20 cellular contexts compared by ENCODE assay signal in genomic region chr11:19592842-19593241, GRCh38.
A peak's percentile ranks its signal among the peaks of the same experiment; 100 is the strongest.
DNase-seq lines count a peak whose midpoint lies in the region; ATAC-seq and TF ChIP-seq lines count a peak whose summit lies in the region.
"Had no signal": no experiment of that assay in that cellular context is flagged by ENCODE, and none has a peak within 500 bp of the region (broad histone marks: within the 10 kb centered on the region; RNA-seq: fewer than 3 reads in every experiment).

No MANE protein-coding gene starts in this region.

- peak overlapping the region; percentile 7; the same call in 1 of the 2 replicates for H2AFZ ChIP-seq in GM23338
- no peak overlapping the region for H2AFZ ChIP-seq in IMR-90 (replicated peaks; ENCODE audit: low read length, poor library complexity)

- intact Hi-C loops in IMR-90 (cut with micrococcal nuclease): no loop called here
- intact Hi-C loops in thyroid gland (cut with DNase I): no loop called here

- no peaks in the 10 kb centered on the region for H3K36me3 Mint-ChIP-seq in GM23338 (ENCODE audit: low read depth)
- H3K36me3 Mint-ChIP-seq: CD14-positive monocyte; CD4-positive, alpha-beta memory T cell had no signal

- WGBS in IMR-90 (ENCODE audit: extremely low coverage in 2 of 2, insufficient read length in 1 of 2), 2 experiments: no CpG with 5 or more reads among the region's 2 CpGs
- 60% methylated on average over 2 of the region's 2 CpGs for WGBS in liver
- WGBS in thyroid gland, 2 donors: 94 to 97% methylated on average over 2 of the region's 2 CpGs

- H3K14ac ChIP-seq in IMR-90 (replicated peaks; ENCODE audit: low read depth, low read length): no peak overlapping the region

- no peak overlapping the region for H3K4ac ChIP-seq in IMR-90 (ENCODE audit: low read depth, low read length)

- peaks cover 2% of the 10 kb centered on the region; the same call in 1 of the 2 replicates for H3K9me2 ChIP-seq in GM23338 (ENCODE audit: insufficient read depth)

- ATAC-seq in GM23338 (no peak), IMR-90 (ENCODE audit: low read depth) (no peak)
- ATAC-seq: HCT116 had no signal

- H3K23ac ChIP-seq in IMR-90 (ENCODE audit: low read depth, low read length): no peak overlapping the region

- H3K36me3 ChIP-seq in GM23338 (ENCODE audit: insufficient read depth) (no peaks in the 10 kb centered on the region), IMR-90 (ENCODE audit: control insufficient read depth, insufficient read depth, low read length) (no peaks in the 10 kb centered on the region), liver (ENCODE audit: control insufficient read depth in 4 of 4, insufficient read depth in 3 of 4, low read depth in 1 of 4, low read length in 3 of 4) (no peaks in the 10 kb centered on the region), WERI-Rb-1 (no peaks in the 10 kb centered on the region), thyroid gland (no peaks in the 10 kb centered on the region)
- H3K36me3 ChIP-seq: BLaER1 had no signal

- H3K27ac Mint-ChIP-seq in GM23338: no peak overlapping the region
- H3K27ac Mint-ChIP-seq: CD14-positive monocyte, HFFc6 had no signal

- H4K20me1 ChIP-seq in GM23338 (replicated peaks; ENCODE audit: insufficient read depth): no peaks in the 10 kb centered on the region
- no peaks in the 10 kb centered on the region for H4K20me1 ChIP-seq in IMR-90 (ENCODE audit: insufficient read depth, low read length)
- H4K20me1 ChIP-seq: BLaER1 had no signal

- no peaks in the 10 kb centered on the region for H3K4me1 ChIP-seq in GM23338 (ENCODE audit: insufficient read depth)
- H3K4me1 ChIP-seq in IMR-90 (ENCODE audit: control insufficient read depth, insufficient read depth, low read length): peaks cover 21% of the 10 kb centered on the region
- peaks cover 6 to 21% (median 12%) of the 10 kb centered on the region in 4 donors for H3K4me1 ChIP-seq in liver (ENCODE audit: control insufficient read depth in 4 of 4, insufficient read depth in 4 of 4, low read length in 3 of 4)
- H3K4me1 ChIP-seq in thyroid gland: peaks cover 12 to 34% of the 10 kb centered on the region in 2 donors

- peaks cover 4% of the 10 kb centered on the region for H3K27me3 Mint-ChIP-seq in GM23338 (ENCODE audit: insufficient read depth, low read depth, poor library complexity)

- POLR2A ChIA-PET in IMR-90 (lab: Charles Lee; ENCODE audit: unreplicated experiment): no interaction called here

- H2BK5ac ChIP-seq in IMR-90 (ENCODE audit: low read depth, low read length, poor library complexity, severe bottlenecking): no peak overlapping the region

- no peak overlapping the region for H2AK9ac ChIP-seq in IMR-90 (replicated peaks; ENCODE audit: low read depth, low read length, poor library complexity)

- TF ChIP-seq CTCF in GM23338 (conservative IDR thresholded peaks at IDR 0.05; ENCODE audit: low read depth in 2 of 2): no peak
- TF ChIP-seq CTCF in IMR-90 (conservative IDR thresholded peaks at IDR 0.05; ENCODE audit: low read depth, low read length): no peak
- TF ChIP-seq CTCF in coronary artery (IDR thresholded peaks at IDR 0.05): no peak
- no peak for TF ChIP-seq CTCF in liver (IDR thresholded peaks at IDR 0.05; ENCODE audit: low read depth, low read length, missing input control)
- TF ChIP-seq CTCF in WERI-Rb-1 (IDR thresholded peaks at IDR 0.05; ENCODE audit: low read depth, low read length): no peak
- TF ChIP-seq CTCF in thyroid gland (IDR thresholded peaks at IDR 0.05): no peak

- H3K4me2 ChIP-seq in GM23338 (no peak overlapping the region), IMR-90 (ENCODE audit: low read depth, low read length) (no peak overlapping the region)
- H3K4me2 ChIP-seq: BLaER1 had no signal

- no peaks in the 10 kb centered on the region for H3F3A ChIP-seq in GM23338 (replicated peaks; ENCODE audit: low read depth)

- CTCF ChIA-PET in IMR-90 (lab: Yijun Ruan, JAX): no interaction called here

- H3K9me3 ChIP-seq in IMR-90 (ENCODE audit: control insufficient read depth, insufficient read depth, low read length): no peaks in the 10 kb centered on the region
- H3K9me3 ChIP-seq in liver (ENCODE audit: control insufficient read depth in 4 of 4, low read length in 3 of 4): no peaks in the 10 kb centered on the region
- no peaks in the 10 kb centered on the region for H3K9me3 ChIP-seq in WERI-Rb-1 (ENCODE audit: severe bottlenecking)
- H3K9me3 ChIP-seq in thyroid gland: no peaks in the 10 kb centered on the region

- no peak overlapping the region for H2BK15ac ChIP-seq in IMR-90 (ENCODE audit: low read depth, low read length)

- no peak overlapping the region for H3K56ac ChIP-seq in IMR-90 (ENCODE audit: extremely low read depth, insufficient read depth, low read length)

- no peak overlapping the region for H3K18ac ChIP-seq in IMR-90 (ENCODE audit: low read depth, low read length)

- no peak overlapping the region for H4K5ac ChIP-seq in IMR-90 (ENCODE audit: low read depth, low read length)

- H2AK5ac ChIP-seq in IMR-90 (ENCODE audit: low read depth, low read length): no peak overlapping the region

- no peaks in the 10 kb centered on the region for H3K79me2 ChIP-seq in GM23338 (replicated peaks; ENCODE audit: insufficient read depth)

- H3K27me3 ChIP-seq in GM23338 (ENCODE audit: insufficient read depth): no peaks in the 10 kb centered on the region
- no peaks in the 10 kb centered on the region for H3K27me3 ChIP-seq in IMR-90 (ENCODE audit: control insufficient read depth, insufficient read depth, low read length)
- no peaks in the 10 kb centered on the region for H3K27me3 ChIP-seq in liver (ENCODE audit: control insufficient read depth in 4 of 4, insufficient read depth in 4 of 4, low read length in 3 of 4)
- H3K27me3 ChIP-seq in WERI-Rb-1 (ENCODE audit: insufficient read depth, low read depth, severe bottlenecking): peaks cover 56% of the 10 kb centered on the region
- no peaks in the 10 kb centered on the region for H3K27me3 ChIP-seq in thyroid gland
- H3K27me3 ChIP-seq: BLaER1 had no signal

- peaks cover under 1% of the 10 kb centered on the region for H3K4me1 Mint-ChIP-seq in GM23338
- H3K4me1 Mint-ChIP-seq: CD4-positive, alpha-beta memory T cell had no signal

- H3K9ac ChIP-seq in IMR-90 (ENCODE audit: low read depth, low read length): no peak overlapping the region
- H3K9ac ChIP-seq in liver (ENCODE audit: low read depth in 1 of 2, low read length in 2 of 2): no peak overlapping the region
- H3K9ac ChIP-seq: BLaER1 had no signal

- no peak overlapping the region for H4K91ac ChIP-seq in IMR-90 (ENCODE audit: insufficient read depth, low read depth, low read length)

- H4K8ac ChIP-seq in IMR-90 (ENCODE audit: low read depth in 2 of 2, low read length in 2 of 2): no peak overlapping the region

- no TSS peak for BruUV-seq in IMR-90 (replicated peaks; lab: Mats Ljungman, UMichigan)

- H3K79me1 ChIP-seq in IMR-90 (ENCODE audit: low read depth in 1 of 2, low read length in 2 of 2): peaks cover 0 to 7% of the 10 kb centered on the region in 2 experiments; a peak in 1 of 4 replicates

- peaks cover 2% of the 10 kb centered on the region for H3K9me3 Mint-ChIP-seq in GM23338
- H3K9me3 Mint-ChIP-seq: HFFc6 had no signal

- no peak overlapping the region for H2BK20ac ChIP-seq in IMR-90 (ENCODE audit: low read depth, low read length)

- H3K27ac ChIP-seq in GM23338 (ENCODE audit: low read depth) (no peak overlapping the region), IMR-90 (ENCODE audit: insufficient read depth, low read length) (no peak overlapping the region), coronary artery (no peak overlapping the region), liver (ENCODE audit: low read depth in 1 of 2, low read length in 2 of 2) (no peak overlapping the region), WERI-Rb-1 (no peak overlapping the region), thyroid gland (no peak overlapping the region)
- H3K27ac ChIP-seq: BLaER1, HL-60 had no signal

- TF ChIP-seq RAD21 in IMR-90 (IDR thresholded peaks at IDR 0.05; ENCODE audit: low read length): no peak
- TF ChIP-seq RAD21 in liver (IDR thresholded peaks at IDR 0.05): no peak

- TF ChIP-seq POLR2A in IMR-90 (IDR thresholded peaks at IDR 0.05; ENCODE audit: low read depth, low read length) (no peak), thyroid gland (IDR thresholded peaks at IDR 0.05) (no peak)

- in situ Hi-C loops in IMR-90 (cut with MboI; ENCODE audit: low sequenced_read_pairs) (no loop called here), G401 (cut with HindIII; ENCODE audit: low sequenced_read_pairs) (no loop called here)

- H3K4me3 ChIP-seq in GM23338 (no peak overlapping the region), IMR-90 (ENCODE audit: insufficient read depth, low read depth, low read length) (no peak overlapping the region), coronary artery (no peak overlapping the region), liver (ENCODE audit: low read depth in 1 of 3, low read length in 3 of 3) (no peak overlapping the region), WERI-Rb-1 (ENCODE audit: low read depth, low read length) (no peak overlapping the region), thyroid gland (replicated peaks in 1 of 3) (no peak overlapping the region)
- H3K4me3 ChIP-seq: BLaER1 had no signal

- no peak overlapping the region for H2BK120ac ChIP-seq in IMR-90 (ENCODE audit: low read depth, low read length)

- dilution Hi-C loops in IMR-90 (cut with HindIII; ENCODE audit: low sequenced_read_pairs, unreplicated experiment): no loop called here

- peaks cover 19% of the 10 kb centered on the region for H3K9me1 ChIP-seq in IMR-90 (ENCODE audit: insufficient read depth, low read length)

- H3K4me3 Mint-ChIP-seq in GM23338: no peak overlapping the region
- H3K4me3 Mint-ChIP-seq: CD14-positive monocyte; CD4-positive, alpha-beta memory T cell; HFFc6 had no signal

- no peak for DNase-seq in GM23338 (ENCODE audit: low spot score)
- DNase-seq in IMR-90: no peak
- DNase-seq in coronary artery (ENCODE audit: low spot score): peak; percentile 11
- no peak for DNase-seq in WERI-Rb-1
- DNase-seq in G401 (ENCODE audit: low spot score): no peak
- no peak for DNase-seq in thyroid gland
- no peak for DNase-seq in epidermal melanocyte (ENCODE audit: insufficient read length, low spot score)
- DNase-seq: 8988T; CD4-positive, alpha-beta memory T cell; DMS153; DND-41; EL; GOT3; H7; HFFc6 had no signal

TF ChIP-seq in GM23338, 12 proteins besides CTCF, POLR2A, EP300 and RAD21:
- TF ChIP-seq ZNF331 (CRISPR knock-in tag; IDR thresholded peaks at IDR 0.05; ENCODE audit: low read depth): no peak
TF ChIP-seq in GM23338: peak in this region for 0.

TF ChIP-seq in IMR-90, 13 proteins besides CTCF, POLR2A, EP300 and RAD21:
- TF ChIP-seq CEBPB (IDR thresholded peaks at IDR 0.05; ENCODE audit: low read depth, low read length): 0 out of 2 replicates have a peak, but pooled peaks have one; percentile 37
- no peak for TF ChIP-seq MAFK (IDR thresholded peaks at IDR 0.05; ENCODE audit: low read depth, low read length)

TF ChIP-seq in liver, 16 proteins besides CTCF, POLR2A, EP300 and RAD21 (continues in another document):
- TF ChIP-seq GABPA (IDR thresholded peaks at IDR 0.05 in 1 of 2, conservative IDR thresholded peaks at IDR 0.05 in 1 of 2): no peak
- peak; percentile 23 to 38 for TF ChIP-seq HNF4A (conservative IDR thresholded peaks at IDR 0.05)
- TF ChIP-seq FOXA2 (IDR thresholded peaks at IDR 0.05): peak; percentile 73
- no peak for TF ChIP-seq TAF1 (conservative IDR thresholded peaks at IDR 0.05)
- TF ChIP-seq MAX (IDR thresholded peaks at IDR 0.05): peak; percentile 10
